In genomic region chr1:88684482-88685238, GRCh38 we compare ENCODE assay signal across 8 cellular contexts. TPM values are rescaled to one million over a fixed set of nuclear protein-coding genes. Genes with fewer than 3 reads are reported as not detected.
DNase-seq lines count a peak whose midpoint lies in the region; ATAC-seq and TF ChIP-seq lines count a peak whose summit lies in the region.

No MANE protein-coding gene starts in this region.

- peaks cover 40% of the 10 kb centered on the region for H3K79me2 ChIP-seq in KMS-11 (ENCODE audit: insufficient read depth, low read depth)

- DNase-seq in EH (ENCODE audit: low read depth) = peak; percentile 55
- DNase-seq in activated naive CD4-positive, alpha-beta T cell treated with Interleukin-2 at 50 U/mL for 16 hours = peak; percentile 59
- peak; percentile 48 for DNase-seq in globus pallidus (ENCODE audit: low spot score)
- peak; percentile 24 for DNase-seq in omental fat pad (ENCODE audit: low spot score)
- peak; percentile 64 to 72 for DNase-seq in thyroid gland

- H2AFZ ChIP-seq in KMS-11 (ENCODE audit: low read depth) = peak overlapping the region; percentile 57

- H3K27me3 ChIP-seq in KMS-11 (ENCODE audit: insufficient read depth, low read depth) (no peaks in the 10 kb centered on the region), thyroid gland (no peaks in the 10 kb centered on the region)

- H3K4me3 ChIP-seq in KMS-11 (IDR thresholded peaks at IDR 0.05; ENCODE audit: insufficient read depth, low read depth, low read length) (no peak overlapping the region), thyroid gland (replicated peaks in 1 of 3) (peak overlapping the region; percentile 51 to 99 (median 85))

- intact Hi-C loops in thyroid gland (cut with DNase I) = no loop called here

- H3K4me2 ChIP-seq in KMS-11 = peak overlapping the region; percentile 78

- H3K4me1 ChIP-seq in KMS-11 (ENCODE audit: low read depth, poor library complexity, severe bottlenecking) = peaks cover 19% of the 10 kb centered on the region
- peaks cover 21 to 22% of the 10 kb centered on the region in 2 donors for H3K4me1 ChIP-seq in thyroid gland

- H3K36me3 ChIP-seq in KMS-11 (ENCODE audit: insufficient read depth) (no peaks in the 10 kb centered on the region), thyroid gland (no peaks in the 10 kb centered on the region)

- peak overlapping the region; percentile 86 for H3K27ac ChIP-seq in KMS-11
- peak overlapping the region; percentile 92 to 96 (median 95) for H3K27ac ChIP-seq in thyroid gland

- TF ChIP-seq POLR2A in Raji (IDR thresholded peaks at IDR 0.05; ENCODE audit: insufficient read depth, low read depth, low read length) = peak; percentile 24; the same call in 1 of the 2 replicates
- peak in 1 of 2 donors; percentile 26 for TF ChIP-seq POLR2A in thyroid gland (IDR thresholded peaks at IDR 0.05)

- peak; percentile 36 for ATAC-seq in GM21786 (IDR thresholded peaks at IDR 0.05; ENCODE audit: unreplicated experiment)
- peak; percentile 75 for ATAC-seq in omental fat pad (ENCODE audit: low FRiP score)

- H4K20me1 ChIP-seq in KMS-11 (ENCODE audit: insufficient read depth) = no peaks in the 10 kb centered on the region

- TF ChIP-seq CTCF in KMS-11 (conservative IDR thresholded peaks at IDR 0.05; ENCODE audit: low read depth, low read length) (no peak), omental fat pad (IDR thresholded peaks at IDR 0.05) (no peak), thyroid gland (IDR thresholded peaks at IDR 0.05) (peak in 1 of 6 experiments; percentile 0)

- H3K9ac ChIP-seq in KMS-11 = peak overlapping the region; percentile 75

- no peaks in the 10 kb centered on the region for H3K9me3 ChIP-seq in thyroid gland

- WGBS in thyroid gland, 2 donors = 0 to 1% methylated on average over 32 to 36 of the region's 58 CpGs

RNA-seq across cellular contexts. Expression of gene PKN2, which starts 0.6 kb away (rescaled TPM):
- total RNA-seq in omental fat pad (10 to 100 TPM; 28.8 to 56.6 (median 41.9) TPM), thyroid gland (10 to 100 TPM; 47.5 to 89.9 (median 55.5) TPM)
